8 cellular contexts compared by ENCODE assay signal in the genomic region with DNA sequence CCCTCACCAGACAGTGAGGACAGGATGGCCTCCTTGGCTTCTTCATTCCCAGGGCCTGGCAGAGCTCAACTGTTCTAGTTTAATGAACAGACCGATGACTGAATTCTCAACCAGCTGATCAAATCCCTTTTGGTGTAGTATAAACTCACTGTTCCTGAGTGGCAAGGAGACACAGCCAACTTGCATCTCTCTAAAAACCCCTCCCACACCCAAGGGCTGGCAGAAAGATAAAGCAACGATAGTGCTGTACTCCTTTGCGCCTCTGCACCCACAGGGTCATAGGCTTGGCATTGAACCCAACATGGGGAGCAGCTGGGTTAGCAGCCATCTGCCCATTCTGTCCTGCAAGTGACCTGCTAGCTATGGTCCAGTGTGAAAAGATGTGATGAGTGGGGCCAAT.
"Had no signal": no experiment of that assay in that cellular context is flagged by ENCODE, and none has a peak within 500 bp of the region (broad histone marks: within the 10 kb centered on the region; RNA-seq: fewer than 3 reads in every experiment).

No MANE protein-coding gene starts in this region.

- H3K27ac Mint-ChIP-seq: HFFc6 had no signal

- H3K4me3 Mint-ChIP-seq: HFFc6 had no signal

- DNase-seq: GM23248, GOT3, H7, HFFc6, IMR-90, KG1 had no signal

- ATAC-seq: HCT116, K562 had no signal

- H3K9me3 Mint-ChIP-seq: HFFc6 had no signal
